ENCODE assay signal across 1 cellular context in the genomic region with DNA sequence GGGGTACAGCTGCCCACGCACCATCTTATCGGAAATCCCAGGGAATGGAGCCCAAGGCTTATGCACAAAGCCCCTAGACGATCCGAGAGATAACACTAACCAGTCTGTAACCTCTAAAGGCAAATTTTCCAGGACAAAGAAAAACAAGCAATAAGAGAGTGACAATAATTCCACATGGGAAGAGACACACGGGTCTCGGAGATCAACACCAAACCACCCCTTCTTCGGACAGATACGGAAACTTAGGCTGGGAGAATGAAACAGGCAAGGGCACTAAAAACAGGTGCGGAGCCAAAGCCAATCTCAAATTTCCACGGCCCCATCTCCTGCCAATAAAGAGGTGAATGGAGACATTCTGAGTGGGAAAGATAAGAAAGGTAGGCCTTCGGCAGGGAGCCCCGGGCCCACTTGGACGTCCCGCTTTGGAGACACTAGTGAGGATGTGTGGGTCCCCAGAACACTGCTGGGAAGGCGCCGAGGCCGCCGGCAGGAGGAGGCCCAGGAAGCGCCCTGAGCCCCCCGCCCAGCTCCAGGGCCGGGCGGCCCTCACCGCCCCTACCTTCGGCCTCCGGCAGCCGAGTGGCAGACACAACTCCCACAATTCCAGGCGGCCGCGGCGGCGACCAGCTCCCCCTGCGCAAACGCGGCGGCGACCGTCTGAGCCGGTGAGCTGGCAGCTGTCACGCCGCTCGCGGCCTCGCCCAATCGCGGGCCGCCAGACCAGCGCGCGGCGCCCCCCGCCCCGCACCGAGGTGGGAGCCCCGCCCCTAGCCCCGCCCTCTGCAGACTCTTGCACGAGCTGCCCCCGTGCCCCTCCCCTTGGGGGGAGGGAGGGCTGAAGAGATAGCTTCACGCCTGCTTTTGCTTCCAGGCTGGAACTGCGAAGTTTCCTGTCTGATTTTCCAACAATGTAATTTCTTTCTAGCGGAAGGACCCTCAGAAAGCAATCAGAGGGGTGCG.
TF ChIP-seq lines count a peak whose summit lies in the region.

TSS of gene SIL1 (minus strand) at position 659 of the 960 bp plus-strand sequence. CDS start 70,525 bp downstream, outside the sequence.

TF ChIP-seq in HepG2, 621 proteins besides CTCF, POLR2A, EP300 and RAD21 (continued from another document and continues in another):
- TF ChIP-seq, protein P1, sequence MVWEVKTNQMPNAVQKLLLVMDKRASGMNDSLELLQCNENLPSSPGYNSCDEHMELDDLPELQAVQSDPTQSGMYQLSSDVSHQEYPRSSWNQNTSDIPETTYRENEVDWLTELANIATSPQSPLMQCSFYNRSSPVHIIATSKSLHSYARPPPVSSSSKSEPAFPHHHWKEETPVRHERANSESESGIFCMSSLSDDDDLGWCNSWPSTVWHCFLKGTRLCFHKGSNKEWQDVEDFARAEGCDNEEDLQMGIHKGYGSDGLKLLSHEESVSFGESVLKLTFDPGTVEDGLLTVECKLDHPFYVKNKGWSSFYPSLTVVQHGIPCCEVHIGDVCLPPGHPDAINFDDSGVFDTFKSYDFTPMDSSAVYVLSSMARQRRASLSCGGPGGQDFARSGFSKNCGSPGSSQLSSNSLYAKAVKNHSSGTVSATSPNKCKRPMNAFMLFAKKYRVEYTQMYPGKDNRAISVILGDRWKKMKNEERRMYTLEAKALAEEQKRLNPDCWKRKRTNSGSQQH (CRISPR knock-in tag; IDR thresholded peaks at IDR 0.05; ENCODE audit: low read depth) = no peak; the same call in none of the 2 replicates
- TF ChIP-seq CC2D1A (CRISPR knock-in tag; IDR thresholded peaks at IDR 0.05) (no peak), ZNF121 (CRISPR knock-in tag; IDR thresholded peaks at IDR 0.05) (no peak), SRY (CRISPR knock-in tag; IDR thresholded peaks at IDR 0.05) (no peak), ZNF883 (CRISPR knock-in tag; IDR thresholded peaks at IDR 0.05; ENCODE audit: not compliant biosample characterization) (peak; percentile 57), ZNF619 (CRISPR knock-in tag; IDR thresholded peaks at IDR 0.05) (no peak), SRSF4 (IDR thresholded peaks at IDR 0.05; ENCODE audit: low read depth, low read length, poor library complexity, severe bottlenecking) (no peak), PRPF4 (IDR thresholded peaks at IDR 0.05; ENCODE audit: low read depth, low read length, poor library complexity, severe bottlenecking) (no peak), CBX2 (IDR thresholded peaks at IDR 0.05; ENCODE audit: low read depth, low read length) (no peak), CBX2 (CRISPR knock-in tag; IDR thresholded peaks at IDR 0.05; ENCODE audit: low read depth) (no peak), MED8 (CRISPR knock-in tag; IDR thresholded peaks at IDR 0.05; ENCODE audit: insufficient replicate concordance) (peak; percentile 37), SMAD1 (CRISPR knock-in tag; IDR thresholded peaks at IDR 0.05; ENCODE audit: borderline replicate concordance, low read depth) (no peak), ZFP36 (IDR thresholded peaks at IDR 0.05; ENCODE audit: borderline replicate concordance, low read depth, low read length, partially characterized antibody) (no peak), ZNF775 (CRISPR knock-in tag; IDR thresholded peaks at IDR 0.05; ENCODE audit: borderline replicate concordance) (no peak), RXRB (CRISPR knock-in tag; IDR thresholded peaks at IDR 0.05; ENCODE audit: borderline replicate concordance) (no peak), ZNF614 (CRISPR knock-in tag; IDR thresholded peaks at IDR 0.05; ENCODE audit: borderline replicate concordance) (peak; percentile 15; the same call in 1 of the 2 replicates), ZBTB38 (CRISPR knock-in tag; IDR thresholded peaks at IDR 0.05) (peak; percentile 64; the same call in 1 of the 2 replicates), ZNF33A (CRISPR knock-in tag; IDR thresholded peaks at IDR 0.05; ENCODE audit: borderline replicate concordance) (no peak), ZNF3 (CRISPR knock-in tag; IDR thresholded peaks at IDR 0.05) (no peak), NPAS2 (CRISPR knock-in tag; IDR thresholded peaks at IDR 0.05; ENCODE audit: borderline replicate concordance) (no peak), ADNP (CRISPR knock-in tag; IDR thresholded peaks at IDR 0.05) (no peak), CHD4 (IDR thresholded peaks at IDR 0.05; ENCODE audit: borderline replicate concordance, low read length) (no peak), MED13 (CRISPR knock-in tag; IDR thresholded peaks at IDR 0.05) (peak; percentile 58; the same call in 1 of the 2 replicates), KDM1A (CRISPR knock-in tag; IDR thresholded peaks at IDR 0.05) (no peak), ZNF225 (CRISPR knock-in tag; IDR thresholded peaks at IDR 0.05) (no peak), ZNF615 (CRISPR knock-in tag; IDR thresholded peaks at IDR 0.05; ENCODE audit: borderline replicate concordance) (no peak), RFXANK (CRISPR knock-in tag; IDR thresholded peaks at IDR 0.05) (no peak), ZNF672 (CRISPR knock-in tag; IDR thresholded peaks at IDR 0.05) (no peak), SRSF9 (IDR thresholded peaks at IDR 0.05; ENCODE audit: borderline replicate concordance, insufficient read depth, low read depth, low read length, poor library complexity, severe bottlenecking) (no peak), HES4 (CRISPR knock-in tag; IDR thresholded peaks at IDR 0.05; ENCODE audit: borderline replicate concordance) (0 out of 2 replicates have a peak, but pooled peaks have one; percentile 39), ATM (IDR thresholded peaks at IDR 0.05; ENCODE audit: borderline replicate concordance) (no peak), ZSCAN9 (CRISPR knock-in tag; IDR thresholded peaks at IDR 0.05; ENCODE audit: borderline replicate concordance) (no peak), ZNF224 (CRISPR knock-in tag; IDR thresholded peaks at IDR 0.05) (no peak), RBM39 (IDR thresholded peaks at IDR 0.05; ENCODE audit: low read depth, low read length, poor library complexity, severe bottlenecking) (peak; percentile 48), ASH2L (IDR thresholded peaks at IDR 0.05; ENCODE audit: insufficient read length, low read depth, low read length) (peak; percentile 31), ZNF580 (CRISPR knock-in tag; IDR thresholded peaks at IDR 0.05; ENCODE audit: borderline replicate concordance, low read depth) (peak; percentile 37; the same call in 1 of the 2 replicates), ZBTB44 (CRISPR knock-in tag; IDR thresholded peaks at IDR 0.05) (no peak; the same call in 1 of the 2 replicates), RXRA (CRISPR knock-in tag; IDR thresholded peaks at IDR 0.05) (no peak; the same call in 1 of the 2 replicates), PHF21A (CRISPR knock-in tag; IDR thresholded peaks at IDR 0.05) (no peak), HDAC2 (CRISPR knock-in tag; IDR thresholded peaks at IDR 0.05) (no peak)
- TF ChIP-seq, protein P2, sequence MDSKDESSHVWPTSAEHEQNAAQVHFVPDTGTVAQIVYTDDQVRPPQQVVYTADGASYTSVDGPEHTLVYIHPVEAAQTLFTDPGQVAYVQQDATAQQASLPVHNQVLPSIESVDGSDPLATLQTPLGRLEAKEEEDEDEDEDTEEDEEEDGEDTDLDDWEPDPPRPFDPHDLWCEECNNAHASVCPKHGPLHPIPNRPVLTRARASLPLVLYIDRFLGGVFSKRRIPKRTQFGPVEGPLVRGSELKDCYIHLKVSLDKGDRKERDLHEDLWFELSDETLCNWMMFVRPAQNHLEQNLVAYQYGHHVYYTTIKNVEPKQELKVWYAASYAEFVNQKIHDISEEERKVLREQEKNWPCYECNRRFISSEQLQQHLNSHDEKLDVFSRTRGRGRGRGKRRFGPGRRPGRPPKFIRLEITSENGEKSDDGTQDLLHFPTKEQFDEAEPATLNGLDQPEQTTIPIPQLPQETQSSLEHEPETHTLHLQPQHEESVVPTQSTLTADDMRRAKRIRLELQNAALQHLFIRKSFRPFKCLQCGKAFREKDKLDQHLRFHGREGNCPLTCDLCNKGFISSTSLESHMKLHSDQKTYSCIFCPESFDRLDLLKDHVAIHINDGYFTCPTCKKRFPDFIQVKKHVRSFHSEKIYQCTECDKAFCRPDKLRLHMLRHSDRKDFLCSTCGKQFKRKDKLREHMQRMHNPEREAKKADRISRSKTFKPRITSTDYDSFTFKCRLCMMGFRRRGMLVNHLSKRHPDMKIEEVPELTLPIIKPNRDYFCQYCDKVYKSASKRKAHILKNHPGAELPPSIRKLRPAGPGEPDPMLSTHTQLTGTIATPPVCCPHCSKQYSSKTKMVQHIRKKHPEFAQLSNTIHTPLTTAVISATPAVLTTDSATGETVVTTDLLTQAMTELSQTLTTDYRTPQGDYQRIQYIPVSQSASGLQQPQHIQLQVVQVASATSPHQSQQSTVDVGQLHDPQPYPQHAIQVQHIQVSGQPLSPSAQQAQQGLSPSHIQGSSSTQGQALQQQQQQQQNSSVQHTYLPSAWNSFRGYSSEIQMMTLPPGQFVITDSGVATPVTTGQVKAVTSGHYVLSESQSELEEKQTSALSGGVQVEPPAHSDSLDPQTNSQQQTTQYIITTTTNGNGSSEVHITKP (CRISPR knock-in tag; IDR thresholded peaks at IDR 0.05; ENCODE audit: low read depth) = no peak
- TF ChIP-seq, protein P3, sequence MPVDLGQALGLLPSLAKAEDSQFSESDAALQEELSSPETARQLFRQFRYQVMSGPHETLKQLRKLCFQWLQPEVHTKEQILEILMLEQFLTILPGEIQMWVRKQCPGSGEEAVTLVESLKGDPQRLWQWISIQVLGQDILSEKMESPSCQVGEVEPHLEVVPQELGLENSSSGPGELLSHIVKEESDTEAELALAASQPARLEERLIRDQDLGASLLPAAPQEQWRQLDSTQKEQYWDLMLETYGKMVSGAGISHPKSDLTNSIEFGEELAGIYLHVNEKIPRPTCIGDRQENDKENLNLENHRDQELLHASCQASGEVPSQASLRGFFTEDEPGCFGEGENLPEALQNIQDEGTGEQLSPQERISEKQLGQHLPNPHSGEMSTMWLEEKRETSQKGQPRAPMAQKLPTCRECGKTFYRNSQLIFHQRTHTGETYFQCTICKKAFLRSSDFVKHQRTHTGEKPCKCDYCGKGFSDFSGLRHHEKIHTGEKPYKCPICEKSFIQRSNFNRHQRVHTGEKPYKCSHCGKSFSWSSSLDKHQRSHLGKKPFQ (CRISPR knock-in tag; IDR thresholded peaks at IDR 0.05; ENCODE audit: insufficient replicate concordance) = peak; percentile 65
- TF ChIP-seq, protein P4, sequence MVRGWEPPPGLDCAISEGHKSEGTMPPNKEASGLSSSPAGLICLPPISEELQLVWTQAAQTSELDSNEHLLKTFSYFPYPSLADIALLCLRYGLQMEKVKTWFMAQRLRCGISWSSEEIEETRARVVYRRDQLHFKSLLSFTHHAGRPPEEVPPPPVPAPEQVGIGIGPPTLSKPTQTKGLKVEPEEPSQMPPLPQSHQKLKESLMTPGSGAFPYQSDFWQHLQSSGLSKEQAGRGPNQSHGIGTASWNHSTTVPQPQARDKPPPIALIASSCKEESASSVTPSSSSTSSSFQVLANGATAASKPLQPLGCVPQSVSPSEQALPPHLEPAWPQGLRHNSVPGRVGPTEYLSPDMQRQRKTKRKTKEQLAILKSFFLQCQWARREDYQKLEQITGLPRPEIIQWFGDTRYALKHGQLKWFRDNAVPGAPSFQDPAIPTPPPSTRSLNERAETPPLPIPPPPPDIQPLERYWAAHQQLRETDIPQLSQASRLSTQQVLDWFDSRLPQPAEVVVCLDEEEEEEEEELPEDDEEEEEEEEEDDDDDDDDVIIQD (CRISPR knock-in tag; IDR thresholded peaks at IDR 0.05; ENCODE audit: low read depth) = no peak
- TF ChIP-seq, protein P5, sequence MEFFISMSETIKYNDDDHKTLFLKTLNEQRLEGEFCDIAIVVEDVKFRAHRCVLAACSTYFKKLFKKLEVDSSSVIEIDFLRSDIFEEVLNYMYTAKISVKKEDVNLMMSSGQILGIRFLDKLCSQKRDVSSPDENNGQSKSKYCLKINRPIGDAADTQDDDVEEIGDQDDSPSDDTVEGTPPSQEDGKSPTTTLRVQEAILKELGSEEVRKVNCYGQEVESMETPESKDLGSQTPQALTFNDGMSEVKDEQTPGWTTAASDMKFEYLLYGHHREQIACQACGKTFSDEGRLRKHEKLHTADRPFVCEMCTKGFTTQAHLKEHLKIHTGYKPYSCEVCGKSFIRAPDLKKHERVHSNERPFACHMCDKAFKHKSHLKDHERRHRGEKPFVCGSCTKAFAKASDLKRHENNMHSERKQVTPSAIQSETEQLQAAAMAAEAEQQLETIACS (CRISPR knock-in tag; IDR thresholded peaks at IDR 0.05) = no peak
- TF ChIP-seq, protein P6, sequence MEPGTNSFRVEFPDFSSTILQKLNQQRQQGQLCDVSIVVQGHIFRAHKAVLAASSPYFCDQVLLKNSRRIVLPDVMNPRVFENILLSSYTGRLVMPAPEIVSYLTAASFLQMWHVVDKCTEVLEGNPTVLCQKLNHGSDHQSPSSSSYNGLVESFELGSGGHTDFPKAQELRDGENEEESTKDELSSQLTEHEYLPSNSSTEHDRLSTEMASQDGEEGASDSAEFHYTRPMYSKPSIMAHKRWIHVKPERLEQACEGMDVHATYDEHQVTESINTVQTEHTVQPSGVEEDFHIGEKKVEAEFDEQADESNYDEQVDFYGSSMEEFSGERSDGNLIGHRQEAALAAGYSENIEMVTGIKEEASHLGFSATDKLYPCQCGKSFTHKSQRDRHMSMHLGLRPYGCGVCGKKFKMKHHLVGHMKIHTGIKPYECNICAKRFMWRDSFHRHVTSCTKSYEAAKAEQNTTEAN (CRISPR knock-in tag; conservative IDR thresholded peaks at IDR 0.05) = 0 out of 2 replicates have a peak, but pooled peaks have one; percentile 70
- TF ChIP-seq, protein P7, sequence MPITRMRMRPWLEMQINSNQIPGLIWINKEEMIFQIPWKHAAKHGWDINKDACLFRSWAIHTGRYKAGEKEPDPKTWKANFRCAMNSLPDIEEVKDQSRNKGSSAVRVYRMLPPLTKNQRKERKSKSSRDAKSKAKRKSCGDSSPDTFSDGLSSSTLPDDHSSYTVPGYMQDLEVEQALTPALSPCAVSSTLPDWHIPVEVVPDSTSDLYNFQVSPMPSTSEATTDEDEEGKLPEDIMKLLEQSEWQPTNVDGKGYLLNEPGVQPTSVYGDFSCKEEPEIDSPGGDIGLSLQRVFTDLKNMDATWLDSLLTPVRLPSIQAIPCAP (CRISPR knock-in tag; IDR thresholded peaks at IDR 0.05; ENCODE audit: low read depth) = no peak
